In genomic region chr1:67760030-67760821, GRCh38 we compare ENCODE assay signal across 1 cellular context.
TF ChIP-seq lines count a peak whose summit lies in the region.

No MANE protein-coding gene starts in this region.

TF ChIP-seq in HepG2, 621 proteins besides CTCF, POLR2A, EP300 and RAD21 (continued from another document and continues in another):
- TF ChIP-seq ZNF646 (CRISPR knock-in tag; IDR thresholded peaks at IDR 0.05) (no peak), ATF1 (CRISPR knock-in tag; IDR thresholded peaks at IDR 0.05) (no peak), DPF2 (CRISPR knock-in tag; IDR thresholded peaks at IDR 0.05; ENCODE audit: borderline replicate concordance, low read depth) (no peak), CBX5 (CRISPR knock-in tag; IDR thresholded peaks at IDR 0.05; ENCODE audit: borderline replicate concordance) (peak; percentile 32; the same call in 1 of the 2 replicates), RORA (CRISPR knock-in tag; IDR thresholded peaks at IDR 0.05) (no peak), MAZ (IDR thresholded peaks at IDR 0.05; ENCODE audit: borderline replicate concordance, low read depth, low read length) (no peak), MAZ (CRISPR knock-in tag; IDR thresholded peaks at IDR 0.05; ENCODE audit: low read depth) (no peak), SRY (CRISPR knock-in tag; IDR thresholded peaks at IDR 0.05) (no peak), HHEX (CRISPR knock-in tag; IDR thresholded peaks at IDR 0.05) (peak; percentile 42; the same call in 1 of the 2 replicates), TBX2 (CRISPR knock-in tag; IDR thresholded peaks at IDR 0.05; ENCODE audit: borderline replicate concordance) (peak; percentile 40; the same call in 1 of the 2 replicates), THAP11 (CRISPR knock-in tag; IDR thresholded peaks at IDR 0.05) (peak; percentile 39; the same call in 1 of the 2 replicates), CC2D1A (CRISPR knock-in tag; IDR thresholded peaks at IDR 0.05) (no peak), ZNF24 (IDR thresholded peaks at IDR 0.05) (no peak), ZNF543 (CRISPR knock-in tag; IDR thresholded peaks at IDR 0.05) (no peak), ONECUT2 (CRISPR knock-in tag; IDR thresholded peaks at IDR 0.05) (no peak), HNRNPL (IDR thresholded peaks at IDR 0.05; ENCODE audit: low read depth, low read length) (no peak), CERS6 (CRISPR knock-in tag; IDR thresholded peaks at IDR 0.05) (no peak), SIN3B (IDR thresholded peaks at IDR 0.05; ENCODE audit: low read length) (no peak), ZNF567 (CRISPR knock-in tag; IDR thresholded peaks at IDR 0.05; ENCODE audit: borderline replicate concordance) (no peak), SYNCRIP (IDR thresholded peaks at IDR 0.05; ENCODE audit: insufficient read depth, low read depth, low read length) (no peak), SIN3A (IDR thresholded peaks at IDR 0.05; ENCODE audit: borderline replicate concordance, low read depth, low read length) (no peak), MTF1 (CRISPR knock-in tag; IDR thresholded peaks at IDR 0.05) (no peak), ZEB1 (IDR thresholded peaks at IDR 0.05; ENCODE audit: insufficient replicate concordance, low read depth) (no peak), ZFP90 (CRISPR knock-in tag; IDR thresholded peaks at IDR 0.05; ENCODE audit: borderline replicate concordance) (no peak), GMEB2 (CRISPR knock-in tag; IDR thresholded peaks at IDR 0.05; ENCODE audit: low read depth) (no peak), ZNF883 (CRISPR knock-in tag; IDR thresholded peaks at IDR 0.05; ENCODE audit: not compliant biosample characterization) (no peak), PRDM4 (CRISPR knock-in tag; IDR thresholded peaks at IDR 0.05; ENCODE audit: borderline replicate concordance) (no peak), ZNF136 (CRISPR knock-in tag; IDR thresholded peaks at IDR 0.05; ENCODE audit: low read depth) (no peak), FOXA1 (IDR thresholded peaks at IDR 0.05) (no peak), FOXA1 (CRISPR knock-in tag; IDR thresholded peaks at IDR 0.05) (0 out of 2 replicates have a peak, but pooled peaks have one; percentile 39), GPN1 (CRISPR knock-in tag; IDR thresholded peaks at IDR 0.05; ENCODE audit: borderline replicate concordance) (no peak), ZNF3 (CRISPR knock-in tag; IDR thresholded peaks at IDR 0.05) (no peak), IKZF4 (CRISPR knock-in tag; IDR thresholded peaks at IDR 0.05; ENCODE audit: borderline replicate concordance, low read depth, not compliant biosample characterization) (no peak), POLR2AphosphoS2 (IDR thresholded peaks at IDR 0.05; ENCODE audit: low read depth, low read length) (no peak)
- TF ChIP-seq, protein P1, sequence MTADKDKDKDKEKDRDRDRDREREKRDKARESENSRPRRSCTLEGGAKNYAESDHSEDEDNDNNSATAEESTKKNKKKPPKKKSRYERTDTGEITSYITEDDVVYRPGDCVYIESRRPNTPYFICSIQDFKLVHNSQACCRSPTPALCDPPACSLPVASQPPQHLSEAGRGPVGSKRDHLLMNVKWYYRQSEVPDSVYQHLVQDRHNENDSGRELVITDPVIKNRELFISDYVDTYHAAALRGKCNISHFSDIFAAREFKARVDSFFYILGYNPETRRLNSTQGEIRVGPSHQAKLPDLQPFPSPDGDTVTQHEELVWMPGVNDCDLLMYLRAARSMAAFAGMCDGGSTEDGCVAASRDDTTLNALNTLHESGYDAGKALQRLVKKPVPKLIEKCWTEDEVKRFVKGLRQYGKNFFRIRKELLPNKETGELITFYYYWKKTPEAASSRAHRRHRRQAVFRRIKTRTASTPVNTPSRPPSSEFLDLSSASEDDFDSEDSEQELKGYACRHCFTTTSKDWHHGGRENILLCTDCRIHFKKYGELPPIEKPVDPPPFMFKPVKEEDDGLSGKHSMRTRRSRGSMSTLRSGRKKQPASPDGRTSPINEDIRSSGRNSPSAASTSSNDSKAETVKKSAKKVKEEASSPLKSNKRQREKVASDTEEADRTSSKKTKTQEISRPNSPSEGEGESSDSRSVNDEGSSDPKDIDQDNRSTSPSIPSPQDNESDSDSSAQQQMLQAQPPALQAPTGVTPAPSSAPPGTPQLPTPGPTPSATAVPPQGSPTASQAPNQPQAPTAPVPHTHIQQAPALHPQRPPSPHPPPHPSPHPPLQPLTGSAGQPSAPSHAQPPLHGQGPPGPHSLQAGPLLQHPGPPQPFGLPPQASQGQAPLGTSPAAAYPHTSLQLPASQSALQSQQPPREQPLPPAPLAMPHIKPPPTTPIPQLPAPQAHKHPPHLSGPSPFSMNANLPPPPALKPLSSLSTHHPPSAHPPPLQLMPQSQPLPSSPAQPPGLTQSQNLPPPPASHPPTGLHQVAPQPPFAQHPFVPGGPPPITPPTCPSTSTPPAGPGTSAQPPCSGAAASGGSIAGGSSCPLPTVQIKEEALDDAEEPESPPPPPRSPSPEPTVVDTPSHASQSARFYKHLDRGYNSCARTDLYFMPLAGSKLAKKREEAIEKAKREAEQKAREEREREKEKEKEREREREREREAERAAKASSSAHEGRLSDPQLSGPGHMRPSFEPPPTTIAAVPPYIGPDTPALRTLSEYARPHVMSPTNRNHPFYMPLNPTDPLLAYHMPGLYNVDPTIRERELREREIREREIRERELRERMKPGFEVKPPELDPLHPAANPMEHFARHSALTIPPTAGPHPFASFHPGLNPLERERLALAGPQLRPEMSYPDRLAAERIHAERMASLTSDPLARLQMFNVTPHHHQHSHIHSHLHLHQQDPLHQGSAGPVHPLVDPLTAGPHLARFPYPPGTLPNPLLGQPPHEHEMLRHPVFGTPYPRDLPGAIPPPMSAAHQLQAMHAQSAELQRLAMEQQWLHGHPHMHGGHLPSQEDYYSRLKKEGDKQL (CRISPR knock-in tag; IDR thresholded peaks at IDR 0.05; ENCODE audit: low read depth), result no peak
- TF ChIP-seq, protein P2, sequence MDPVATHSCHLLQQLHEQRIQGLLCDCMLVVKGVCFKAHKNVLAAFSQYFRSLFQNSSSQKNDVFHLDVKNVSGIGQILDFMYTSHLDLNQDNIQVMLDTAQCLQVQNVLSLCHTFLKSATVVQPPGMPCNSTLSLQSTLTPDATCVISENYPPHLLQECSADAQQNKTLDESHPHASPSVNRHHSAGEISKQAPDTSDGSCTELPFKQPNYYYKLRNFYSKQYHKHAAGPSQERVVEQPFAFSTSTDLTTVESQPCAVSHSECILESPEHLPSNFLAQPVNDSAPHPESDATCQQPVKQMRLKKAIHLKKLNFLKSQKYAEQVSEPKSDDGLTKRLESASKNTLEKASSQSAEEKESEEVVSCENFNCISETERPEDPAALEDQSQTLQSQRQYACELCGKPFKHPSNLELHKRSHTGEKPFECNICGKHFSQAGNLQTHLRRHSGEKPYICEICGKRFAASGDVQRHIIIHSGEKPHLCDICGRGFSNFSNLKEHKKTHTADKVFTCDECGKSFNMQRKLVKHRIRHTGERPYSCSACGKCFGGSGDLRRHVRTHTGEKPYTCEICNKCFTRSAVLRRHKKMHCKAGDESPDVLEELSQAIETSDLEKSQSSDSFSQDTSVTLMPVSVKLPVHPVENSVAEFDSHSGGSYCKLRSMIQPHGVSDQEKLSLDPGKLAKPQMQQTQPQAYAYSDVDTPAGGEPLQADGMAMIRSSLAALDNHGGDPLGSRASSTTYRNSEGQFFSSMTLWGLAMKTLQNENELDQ (CRISPR knock-in tag; IDR thresholded peaks at IDR 0.05; ENCODE audit: borderline replicate concordance), result no peak
- TF ChIP-seq, protein P3, sequence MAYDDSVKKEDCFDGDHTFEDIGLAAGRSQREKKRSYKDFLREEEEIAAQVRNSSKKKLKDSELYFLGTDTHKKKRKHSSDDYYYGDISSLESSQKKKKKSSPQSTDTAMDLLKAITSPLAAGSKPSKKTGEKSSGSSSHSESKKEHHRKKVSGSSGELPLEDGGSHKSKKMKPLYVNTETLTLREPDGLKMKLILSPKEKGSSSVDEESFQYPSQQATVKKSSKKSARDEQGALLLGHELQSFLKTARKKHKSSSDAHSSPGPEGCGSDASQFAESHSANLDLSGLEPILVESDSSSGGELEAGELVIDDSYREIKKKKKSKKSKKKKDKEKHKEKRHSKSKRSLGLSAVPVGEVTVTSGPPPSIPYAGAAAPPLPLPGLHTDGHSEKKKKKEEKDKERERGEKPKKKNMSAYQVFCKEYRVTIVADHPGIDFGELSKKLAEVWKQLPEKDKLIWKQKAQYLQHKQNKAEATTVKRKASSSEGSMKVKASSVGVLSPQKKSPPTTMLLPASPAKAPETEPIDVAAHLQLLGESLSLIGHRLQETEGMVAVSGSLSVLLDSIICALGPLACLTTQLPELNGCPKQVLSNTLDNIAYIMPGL (CRISPR knock-in tag; IDR thresholded peaks at IDR 0.05; ENCODE audit: borderline replicate concordance in 1 of 2, low read depth in 1 of 2), result no peak; a peak in 1 of 4 replicates
- TF ChIP-seq, protein P4, sequence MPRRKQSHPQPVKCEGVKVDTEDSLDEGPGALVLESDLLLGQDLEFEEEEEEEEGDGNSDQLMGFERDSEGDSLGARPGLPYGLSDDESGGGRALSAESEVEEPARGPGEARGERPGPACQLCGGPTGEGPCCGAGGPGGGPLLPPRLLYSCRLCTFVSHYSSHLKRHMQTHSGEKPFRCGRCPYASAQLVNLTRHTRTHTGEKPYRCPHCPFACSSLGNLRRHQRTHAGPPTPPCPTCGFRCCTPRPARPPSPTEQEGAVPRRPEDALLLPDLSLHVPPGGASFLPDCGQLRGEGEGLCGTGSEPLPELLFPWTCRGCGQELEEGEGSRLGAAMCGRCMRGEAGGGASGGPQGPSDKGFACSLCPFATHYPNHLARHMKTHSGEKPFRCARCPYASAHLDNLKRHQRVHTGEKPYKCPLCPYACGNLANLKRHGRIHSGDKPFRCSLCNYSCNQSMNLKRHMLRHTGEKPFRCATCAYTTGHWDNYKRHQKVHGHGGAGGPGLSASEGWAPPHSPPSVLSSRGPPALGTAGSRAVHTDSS (CRISPR knock-in tag; conservative IDR thresholded peaks at IDR 0.05), result no peak
